Comparison of ENCODE assay signal across 1 cellular context in the genomic region with DNA sequence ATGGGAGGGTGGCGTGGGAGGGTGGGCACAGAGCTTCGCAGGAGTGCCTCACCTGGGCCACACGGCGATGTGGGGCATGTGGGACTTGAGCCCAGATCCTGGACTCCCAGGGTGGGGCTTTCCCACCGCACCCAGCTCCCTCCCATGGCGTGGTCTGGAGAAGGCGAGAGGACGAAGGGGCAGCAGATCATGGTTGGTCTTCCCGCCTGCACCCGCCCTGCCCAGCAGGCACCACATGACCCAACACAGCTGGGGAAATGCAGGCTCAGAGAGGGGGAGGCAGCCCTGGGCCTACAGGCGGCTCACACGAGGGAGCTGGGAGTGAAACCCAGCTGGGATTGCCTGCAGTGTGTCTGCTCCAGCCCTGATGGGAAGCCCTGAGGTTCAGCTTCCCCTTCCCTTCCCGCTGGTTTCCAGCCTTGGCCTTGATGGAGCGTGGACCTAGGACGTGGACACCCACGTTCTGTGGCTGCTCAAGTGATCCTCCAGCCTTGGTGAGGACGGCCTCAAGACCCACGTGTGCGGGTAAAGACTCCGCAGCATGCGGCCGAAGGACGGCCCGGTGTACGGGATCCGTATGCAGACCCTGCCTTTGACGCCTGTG.
TF ChIP-seq lines count a peak whose summit lies in the region.

No MANE protein-coding gene starts in this region.

TF ChIP-seq in IMR-90, 13 proteins besides CTCF, POLR2A, EP300 and RAD21:
- TF ChIP-seq, protein P1, sequence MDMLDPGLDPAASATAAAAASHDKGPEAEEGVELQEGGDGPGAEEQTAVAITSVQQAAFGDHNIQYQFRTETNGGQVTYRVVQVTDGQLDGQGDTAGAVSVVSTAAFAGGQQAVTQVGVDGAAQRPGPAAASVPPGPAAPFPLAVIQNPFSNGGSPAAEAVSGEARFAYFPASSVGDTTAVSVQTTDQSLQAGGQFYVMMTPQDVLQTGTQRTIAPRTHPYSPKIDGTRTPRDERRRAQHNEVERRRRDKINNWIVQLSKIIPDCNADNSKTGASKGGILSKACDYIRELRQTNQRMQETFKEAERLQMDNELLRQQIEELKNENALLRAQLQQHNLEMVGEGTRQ (IDR thresholded peaks at IDR 0.05; ENCODE audit: low read depth, low read length): no peak
- TF ChIP-seq MXI1 (IDR thresholded peaks at IDR 0.05; ENCODE audit: borderline replicate concordance, low read depth, low read length) (no peak), MAZ (IDR thresholded peaks at IDR 0.05; ENCODE audit: borderline replicate concordance, low read depth, low read length) (no peak), RCOR1 (IDR thresholded peaks at IDR 0.05; ENCODE audit: insufficient replicate concordance, low read length) (no peak), NFE2L2 (IDR thresholded peaks at IDR 0.05; ENCODE audit: low read depth, low read length) (no peak), BHLHE40 (IDR thresholded peaks at IDR 0.05; ENCODE audit: low read depth, low read length) (no peak), RFX5 (IDR thresholded peaks at IDR 0.05; ENCODE audit: low read depth, low read length) (no peak), FOS (IDR thresholded peaks at IDR 0.05; ENCODE audit: low read depth, low read length) (no peak), SMC3 (IDR thresholded peaks at IDR 0.05; ENCODE audit: low read depth, low read length) (no peak)
